In genomic region chr5:158819840-158820620, GRCh38 we compare ENCODE assay signal across 8 cellular contexts.
A peak's percentile ranks its signal among the peaks of the same experiment; 100 is the strongest.
DNase-seq lines count a peak whose midpoint lies in the region; ATAC-seq, FAIRE-seq and TF ChIP-seq lines count a peak whose summit lies in the region.

No MANE protein-coding gene starts in this region.

- peaks cover 3% of the 10 kb centered on the region for H3K36me3 ChIP-seq in OCI-LY3 (replicated peaks; ENCODE audit: low read depth, low read length)

- H3K79me2 ChIP-seq in OCI-LY3 (ENCODE audit: low read length): no peaks in the 10 kb centered on the region

- H3K36me3 Mint-ChIP-seq in memory B cell: peaks cover 32% of the 10 kb centered on the region

- TF ChIP-seq CTCF in HFF-Myc (IDR thresholded peaks at IDR 0.05; ENCODE audit: low read depth, low read length, missing control alignments) (no peak), OCI-LY3 (IDR thresholded peaks at IDR 0.05; ENCODE audit: low read depth, low read length) (no peak)

- peak overlapping the region; percentile 77 for H3K4me3 Mint-ChIP-seq in memory B cell

- peaks cover 36% of the 10 kb centered on the region for H3K4me1 ChIP-seq in OCI-LY3 (ENCODE audit: low read length)

- H4K20me1 ChIP-seq in OCI-LY3 (ENCODE audit: insufficient read depth, low read length): no peaks in the 10 kb centered on the region

- H2AFZ ChIP-seq in OCI-LY3 (ENCODE audit: low read depth, low read length): no peak overlapping the region

- FAIRE-seq in HTR-8/SVneo (lab: Jason Lieb, UNC): no peak

- no peak overlapping the region for H3K9ac ChIP-seq in OCI-LY3 (ENCODE audit: low read length)

- H3K4me3 ChIP-seq in HFF-Myc (replicated peaks; ENCODE audit: low read depth, low read length) (no peak overlapping the region), OCI-LY3 (ENCODE audit: low read length) (peak overlapping the region; percentile 44)

- DNase-seq in HFF-Myc (ENCODE audit: extremely low read depth, low read depth) (peak; percentile 4), memory B cell (ENCODE audit: low spot score in 2 of 2) (no peak), GM19240 (ENCODE audit: insufficient read length, low spot score) (no peak), inferior parietal cortex (ENCODE audit: extremely low spot score) (no peak), HTR-8/SVneo (ENCODE audit: insufficient read length, low spot score) (no peak)
- no peak for DNase-seq in stimulated activated CD4-positive, alpha-beta T cell treated with anti-CD3 and anti-CD28 coated beads, Interleukin-4, amount 100 ng/mL, for 1 hour

- H3K27ac ChIP-seq in OCI-LY3 (ENCODE audit: low read length): no peak overlapping the region

- no peaks in the 10 kb centered on the region for H3K27me3 Mint-ChIP-seq in memory B cell

- H3K4me2 ChIP-seq in OCI-LY3 (ENCODE audit: low read length): peak overlapping the region; percentile 59

- no peaks in the 10 kb centered on the region for H3K27me3 ChIP-seq in OCI-LY3 (ENCODE audit: low read depth, low read length)

- ATAC-seq in GM18517 (IDR thresholded peaks at IDR 0.05; ENCODE audit: unreplicated experiment) (peak; percentile 86), memory B cell (ENCODE audit: low read depth) (peak; percentile 40)

- peaks cover 5% of the 10 kb centered on the region for H3K9me3 Mint-ChIP-seq in memory B cell

- H3K4me1 Mint-ChIP-seq in memory B cell: peaks cover 80% of the 10 kb centered on the region

- no peaks in the 10 kb centered on the region for H3K9me3 ChIP-seq in OCI-LY3 (ENCODE audit: insufficient read depth, low read length)

- peak overlapping the region; percentile 92 for H3K27ac Mint-ChIP-seq in memory B cell
